Comparison of ENCODE assay signal across 2 cellular contexts in the genomic region with DNA sequence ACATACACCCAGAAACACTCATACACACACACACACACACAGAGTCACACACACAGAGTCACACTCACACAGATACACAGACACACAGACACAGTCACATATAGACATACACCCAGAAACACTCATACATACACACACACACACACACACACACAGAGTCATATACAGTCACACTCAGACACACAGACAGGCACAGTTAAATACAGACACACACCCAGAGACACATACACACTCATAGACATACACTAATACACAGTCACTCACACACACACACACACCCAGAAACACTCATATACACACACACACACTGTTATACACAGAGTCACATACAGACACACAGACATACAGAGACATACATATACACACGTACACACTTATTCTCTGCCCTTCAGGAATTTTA.
TF ChIP-seq lines count a peak whose summit lies in the region.

No MANE protein-coding gene starts in this region.

TF ChIP-seq in HepG2, 621 proteins besides CTCF, POLR2A, EP300 and RAD21:
- TF ChIP-seq PLRG1 (conservative IDR thresholded peaks at IDR 0.05) (0 out of 2 replicates have a peak, but pooled peaks have one; percentile 6), ATF7 (IDR thresholded peaks at IDR 0.05) (0 out of 2 replicates have a peak, but pooled peaks have one; percentile 6), ATF7 (CRISPR knock-in tag; IDR thresholded peaks at IDR 0.05) (no peak), ZNF282 (IDR thresholded peaks at IDR 0.05; ENCODE audit: partially characterized antibody) (peak; percentile 22), ATF1 (CRISPR knock-in tag; IDR thresholded peaks at IDR 0.05) (no peak), LCORL (IDR thresholded peaks at IDR 0.05) (0 out of 2 replicates have a peak, but pooled peaks have one; percentile 17), LCORL (CRISPR knock-in tag; IDR thresholded peaks at IDR 0.05) (no peak), FOXK2 (IDR thresholded peaks at IDR 0.05) (0 out of 2 replicates have a peak, but pooled peaks have one; percentile 2)

TF ChIP-seq in GM12878, 131 proteins besides CTCF, POLR2A, EP300 and RAD21:
- TF ChIP-seq, protein P1, sequence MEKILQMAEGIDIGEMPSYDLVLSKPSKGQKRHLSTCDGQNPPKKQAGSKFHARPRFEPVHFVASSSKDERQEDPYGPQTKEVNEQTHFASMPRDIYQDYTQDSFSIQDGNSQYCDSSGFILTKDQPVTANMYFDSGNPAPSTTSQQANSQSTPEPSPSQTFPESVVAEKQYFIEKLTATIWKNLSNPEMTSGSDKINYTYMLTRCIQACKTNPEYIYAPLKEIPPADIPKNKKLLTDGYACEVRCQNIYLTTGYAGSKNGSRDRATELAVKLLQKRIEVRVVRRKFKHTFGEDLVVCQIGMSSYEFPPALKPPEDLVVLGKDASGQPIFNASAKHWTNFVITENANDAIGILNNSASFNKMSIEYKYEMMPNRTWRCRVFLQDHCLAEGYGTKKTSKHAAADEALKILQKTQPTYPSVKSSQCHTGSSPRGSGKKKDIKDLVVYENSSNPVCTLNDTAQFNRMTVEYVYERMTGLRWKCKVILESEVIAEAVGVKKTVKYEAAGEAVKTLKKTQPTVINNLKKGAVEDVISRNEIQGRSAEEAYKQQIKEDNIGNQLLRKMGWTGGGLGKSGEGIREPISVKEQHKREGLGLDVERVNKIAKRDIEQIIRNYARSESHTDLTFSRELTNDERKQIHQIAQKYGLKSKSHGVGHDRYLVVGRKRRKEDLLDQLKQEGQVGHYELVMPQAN (conservative IDR thresholded peaks at IDR 0.05): no peak
- TF ChIP-seq TCF12 (IDR thresholded peaks at IDR 0.05; ENCODE audit: low read depth, low read length) (no peak), SMARCA5 (IDR thresholded peaks at IDR 0.05) (no peak), BMI1 (IDR thresholded peaks at IDR 0.05; ENCODE audit: borderline replicate concordance) (no peak), HDGF (IDR thresholded peaks at IDR 0.05) (no peak), PML (IDR thresholded peaks at IDR 0.05; ENCODE audit: low read length) (no peak)
- TF ChIP-seq, protein P2, sequence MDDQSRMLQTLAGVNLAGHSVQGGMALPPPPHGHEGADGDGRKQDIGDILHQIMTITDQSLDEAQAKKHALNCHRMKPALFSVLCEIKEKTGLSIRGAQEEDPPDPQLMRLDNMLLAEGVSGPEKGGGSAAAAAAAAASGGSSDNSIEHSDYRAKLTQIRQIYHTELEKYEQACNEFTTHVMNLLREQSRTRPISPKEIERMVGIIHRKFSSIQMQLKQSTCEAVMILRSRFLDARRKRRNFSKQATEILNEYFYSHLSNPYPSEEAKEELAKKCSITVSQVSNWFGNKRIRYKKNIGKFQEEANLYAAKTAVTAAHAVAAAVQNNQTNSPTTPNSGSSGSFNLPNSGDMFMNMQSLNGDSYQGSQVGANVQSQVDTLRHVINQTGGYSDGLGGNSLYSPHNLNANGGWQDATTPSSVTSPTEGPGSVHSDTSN (IDR thresholded peaks at IDR 0.05; ENCODE audit: insufficient replicate concordance, low read depth, low read length): peak; percentile 20
- TF ChIP-seq, protein P3, sequence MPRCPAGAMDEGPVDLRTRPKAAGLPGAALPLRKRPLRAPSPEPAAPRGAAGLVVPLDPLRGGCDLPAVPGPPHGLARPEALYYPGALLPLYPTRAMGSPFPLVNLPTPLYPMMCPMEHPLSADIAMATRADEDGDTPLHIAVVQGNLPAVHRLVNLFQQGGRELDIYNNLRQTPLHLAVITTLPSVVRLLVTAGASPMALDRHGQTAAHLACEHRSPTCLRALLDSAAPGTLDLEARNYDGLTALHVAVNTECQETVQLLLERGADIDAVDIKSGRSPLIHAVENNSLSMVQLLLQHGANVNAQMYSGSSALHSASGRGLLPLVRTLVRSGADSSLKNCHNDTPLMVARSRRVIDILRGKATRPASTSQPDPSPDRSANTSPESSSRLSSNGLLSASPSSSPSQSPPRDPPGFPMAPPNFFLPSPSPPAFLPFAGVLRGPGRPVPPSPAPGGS (IDR thresholded peaks at IDR 0.05; ENCODE audit: borderline replicate concordance, insufficient read depth, low read depth, low read length, poor library complexity, severe bottlenecking): peak; percentile 67
